32 cellular contexts compared by ENCODE assay signal in the genomic region with DNA sequence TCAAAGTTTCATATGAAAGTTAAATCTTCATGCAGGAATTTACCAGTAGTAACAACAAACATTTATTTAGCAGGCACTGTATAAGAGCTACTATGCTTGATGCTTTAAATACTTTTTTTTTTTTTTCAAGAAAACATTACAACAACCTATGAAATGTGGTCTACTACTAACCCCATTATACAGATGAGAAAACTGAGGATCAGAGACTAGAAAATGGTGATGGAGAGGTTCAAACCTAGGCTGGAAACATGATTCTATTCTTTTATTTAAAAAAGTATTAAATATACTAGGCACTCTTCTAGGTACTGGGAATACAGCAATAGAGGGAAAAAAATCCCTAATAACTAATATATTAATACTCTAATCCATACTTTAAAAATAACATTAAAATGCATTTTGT. TPM values are rescaled to one million over a fixed set of nuclear protein-coding genes. Genes with fewer than 3 reads are reported as not detected.
DNase-seq lines count a peak whose midpoint lies in the region; ATAC-seq, FAIRE-seq and TF ChIP-seq lines count a peak whose summit lies in the region.
"Had no signal": no experiment of that assay in that cellular context is flagged by ENCODE, and none has a peak within 500 bp of the region (broad histone marks: within the 10 kb centered on the region; RNA-seq: fewer than 3 reads in every experiment).

No MANE protein-coding gene starts in this region.

- no peak overlapping the region for H3K4me3 ChIP-seq in HepG2 (replicated peaks in 1 of 3; ENCODE audit: insufficient read depth in 1 of 3, low read depth in 2 of 3, low read length in 3 of 3)
- no peak overlapping the region for H3K4me3 ChIP-seq in right lobe of liver
- H3K4me3 ChIP-seq in K562, result no peak overlapping the region
- H3K4me3 ChIP-seq: A549; BLaER1; BLaER1 treated with 17β-estradiol and CSF1 and Interleukin-3, amounts not matched to agents 10 nM and 100 nM had no signal

- DNase-seq in HepG2 (ENCODE audit: low spot score) (no peak), right lobe of liver (no peak), GM18507 (ENCODE audit: extremely low spot score, insufficient read length, low read depth) (no peak), K562 (ENCODE audit: extremely low read depth in 1 of 4, low spot score in 3 of 4) (no peak), iPS-NIHi11 (ENCODE audit: low spot score) (no peak), NCI-H748 treated with DMSO at 0.1 percent for 48 hours (lab: John Stamatoyannopoulos, UW) (no peak)
- DNase-seq: 8988T; ACHN; AML-193; BE2C; C1 segment of cervical spinal cord; Caco-2; Calu3; CD4-positive, alpha-beta memory T cell; CD4-positive, alpha-beta T cell; CD4-positive, CD25-positive, alpha-beta regulatory T cell; CD8-positive, alpha-beta memory T cell; CD8-positive, alpha-beta T cell; COR-L47; DMS 273 treated with DMSO at 0.1 percent for 48 hours; DMS153; DMS53; DMS79; DMS79 treated with DMSO at 0.1 percent for 48 hours; DND-41; EL had no signal

- no peak for ATAC-seq in HepG2
- no peak for ATAC-seq in right lobe of liver
- no peak for ATAC-seq in K562
- ATAC-seq: A549; CD8-positive, alpha-beta T cell had no signal

- 0 out of 5 replicates have a peak, but pooled peaks cover 0 to 13% of the 10 kb centered on the region in 2 experiments for H3K36me3 ChIP-seq in HepG2 (replicated peaks in 1 of 2; ENCODE audit: control insufficient read depth in 1 of 2, insufficient read depth in 2 of 2, low read length in 2 of 2)
- no peaks in the 10 kb centered on the region for H3K36me3 ChIP-seq in right lobe of liver
- no peaks in the 10 kb centered on the region for H3K36me3 ChIP-seq in K562 (ENCODE audit: control insufficient read depth, insufficient read depth, low read length)
- H3K36me3 ChIP-seq: BE2C had no signal

- POLR2A ChIA-PET in HepG2 (lab: Yijun Ruan, JAX) (no interaction called here), K562 (lab: Yijun Ruan, JAX) (no interaction called here)

- H4K20me1 ChIP-seq in HepG2 (ENCODE audit: insufficient read depth, low read length) (no peaks in the 10 kb centered on the region), K562 (replicated peaks; ENCODE audit: control insufficient read depth, insufficient read depth, low read length) (no peaks in the 10 kb centered on the region)
- H4K20me1 ChIP-seq: BLaER1 had no signal

- H3K79me2 ChIP-seq in HepG2 (ENCODE audit: insufficient read depth, low read length) (no peaks in the 10 kb centered on the region), K562 (ENCODE audit: control insufficient read depth, insufficient read depth, low read length) (no peaks in the 10 kb centered on the region)

- TF ChIP-seq CTCF in HepG2 (CRISPR knock-in tag; IDR thresholded peaks at IDR 0.05), result no peak
- no peak for TF ChIP-seq CTCF in right lobe of liver (IDR thresholded peaks at IDR 0.05)
- no peak for TF ChIP-seq CTCF in K562 (IDR thresholded peaks at IDR 0.05 in 2 of 3, conservative IDR thresholded peaks at IDR 0.05 in 1 of 3; ENCODE audit: insufficient read depth in 2 of 3, low read depth in 1 of 3, low read length in 3 of 3)

- H3K4me1 ChIP-seq in HepG2 (ENCODE audit: insufficient read depth, low read length) (no peaks in the 10 kb centered on the region), right lobe of liver (no peaks in the 10 kb centered on the region), K562 (replicated peaks in 1 of 2; ENCODE audit: control insufficient read depth in 2 of 2, insufficient read depth in 2 of 2, low read length in 2 of 2) (no peaks in the 10 kb centered on the region)
- H3K4me1 ChIP-seq: A549; BE2C; BLaER1; BLaER1 treated with 17β-estradiol and CSF1 and Interleukin-3, amounts not matched to agents 10 nM and 100 nM; Caco-2 had no signal

- intact Hi-C loops in HepG2 (cut with micrococcal nuclease; ENCODE audit: unreplicated experiment), result no loop called here
- intact Hi-C loops in right lobe of liver (cut with DNase I), result no loop called here
- intact Hi-C loops in K562 (cut with micrococcal nuclease), result no loop called here

- FAIRE-seq in HepG2 (lab: Jason Lieb, UNC) (no peak), GM18507 (lab: Jason Lieb, UNC) (peak; percentile 33), K562 (lab: Jason Lieb, UNC) (no peak)
- FAIRE-seq: A549, D721Med had no signal

- TF ChIP-seq EP300 in HepG2 (IDR thresholded peaks at IDR 0.05; ENCODE audit: low read depth in 2 of 2, low read length in 2 of 2) (no peak), HepG2 (CRISPR knock-in tag; IDR thresholded peaks at IDR 0.05; ENCODE audit: borderline replicate concordance) (no peak), K562 (IDR thresholded peaks at IDR 0.05; ENCODE audit: low read length) (no peak)

- no peak for TF ChIP-seq RAD21 in HepG2 (CRISPR knock-in tag; IDR thresholded peaks at IDR 0.05)
- no peak for TF ChIP-seq RAD21 in K562 (CRISPR knock-in tag; conservative IDR thresholded peaks at IDR 0.05 in 1 of 2, IDR thresholded peaks at IDR 0.05 in 1 of 2)

- H3K4me2 ChIP-seq in HepG2 (ENCODE audit: low read depth, low read length) (no peak overlapping the region), K562 (ENCODE audit: insufficient read depth, low read length) (no peak overlapping the region)
- H3K4me2 ChIP-seq: A549; BLaER1; BLaER1 treated with 17β-estradiol and CSF1 and Interleukin-3, amounts not matched to agents 10 nM and 100 nM had no signal

- H2AFZ ChIP-seq in HepG2 (ENCODE audit: low read length) (no peak overlapping the region), K562 (ENCODE audit: low read depth, low read length) (no peak overlapping the region)

- CTCF ChIA-PET in HepG2 (lab: Yijun Ruan, JAX; ENCODE audit: low intra/inter-chr PET ratio, low total read pairs), result no interaction called here
- CTCF ChIA-PET in K562 (lab: Yijun Ruan, JAX; ENCODE audit: low intra/inter-chr PET ratio), result interaction anchor here (0.6 kb wide), 1 partner anchor 1060 kb away, joined by 3 read pairs; no protein-coding TSS in a partner anchor

- BruUV-seq in HepG2 (replicated peaks; lab: Mats Ljungman, UMichigan) (no TSS peak), K562 (replicated peaks; lab: Mats Ljungman, UMichigan) (no TSS peak)

- H3K27me3 ChIP-seq in HepG2 (ENCODE audit: control insufficient read depth in 1 of 2, insufficient read depth in 2 of 2, low read length in 2 of 2), result no peaks in the 10 kb centered on the region
- no peaks in the 10 kb centered on the region for H3K27me3 ChIP-seq in right lobe of liver
- no peaks in the 10 kb centered on the region for H3K27me3 ChIP-seq in K562 (ENCODE audit: control insufficient read depth in 2 of 2, insufficient read depth in 2 of 2, low read length in 2 of 2)
- H3K27me3 ChIP-seq: BE2C; BLaER1; BLaER1 treated with 17β-estradiol and CSF1 and Interleukin-3, amounts not matched to agents 10 nM and 100 nM had no signal

- TF ChIP-seq POLR2A in HepG2 (IDR thresholded peaks at IDR 0.05; ENCODE audit: insufficient read depth in 1 of 2, low read depth in 2 of 2, low read length in 2 of 2), result no peak
- TF ChIP-seq POLR2A in right lobe of liver (IDR thresholded peaks at IDR 0.05), result no peak
- no peak for TF ChIP-seq POLR2A in K562 (conservative IDR thresholded peaks at IDR 0.05)

- no peak overlapping the region for H3K9ac ChIP-seq in HepG2 (ENCODE audit: insufficient read depth, low read depth, low read length)
- H3K9ac ChIP-seq in K562 (ENCODE audit: insufficient read depth in 1 of 2, low read depth in 2 of 2, low read length in 2 of 2), result no peak overlapping the region
- H3K9ac ChIP-seq: BLaER1; BLaER1 treated with 17β-estradiol and CSF1 and Interleukin-3, amounts not matched to agents 10 nM and 100 nM had no signal

- in situ Hi-C loops in HepG2 (cut with HindIII; ENCODE audit: extremely low pct_ligation_motif_present, low pct_unique_long_range_greater_than_20kb) (no loop called here), K562 (cut with MboI) (no loop called here)

- H3K27ac ChIP-seq in HepG2 (ENCODE audit: extremely low read length, insufficient read depth, low read length) (no peak overlapping the region), right lobe of liver (no peak overlapping the region), K562 (ENCODE audit: extremely low read depth, low read depth, low read length) (no peak overlapping the region)
- H3K27ac ChIP-seq: 22Rv1; A549; BLaER1; BLaER1 treated with 17β-estradiol and CSF1 and Interleukin-3, amounts not matched to agents 10 nM and 100 nM; C4-2B had no signal

- no peaks in the 10 kb centered on the region for H3K9me1 ChIP-seq in K562 (ENCODE audit: control insufficient read depth, insufficient read depth, low read length)

- H3K9me3 ChIP-seq in HepG2 (ENCODE audit: low read length), result peaks cover 19% of the 10 kb centered on the region
- H3K9me3 ChIP-seq in right lobe of liver, result no peaks in the 10 kb centered on the region
- peaks cover 2% of the 10 kb centered on the region; the same call in 1 of the 2 replicates for H3K9me3 ChIP-seq in K562 (replicated peaks; ENCODE audit: control insufficient read depth, insufficient read depth, low read depth, low read length)
- H3K9me3 ChIP-seq: BE2C had no signal

RNA-seq across cellular contexts. Expression of gene TMEM168, which starts 40.6 kb away (rescaled TPM):
- 5.7 and 8.7 TPM in 2 replicates for total RNA-seq in HepG2 (2016; rRNA removed; fragmentation: Illumina TruSeq; extraction: Trizol)
- 0.51 and 0.53 TPM in 2 replicates for total RNA-seq in HepG2 (2016; cell fraction: cytosol; rRNA removed; fragmentation: Illumina TruSeq; extraction: Trizol; ENCODE audit: low read depth)
- total RNA-seq in HepG2 (2016; cell fraction: insoluble cytoplasmic fraction; rRNA removed; fragmentation: Illumina TruSeq; extraction: Trizol), result 7.0 and 8.7 TPM in 2 replicates
- total RNA-seq in HepG2 (2016; cell fraction: membrane; rRNA removed; fragmentation: Illumina TruSeq; extraction: Trizol), result 2.5 and 3.6 TPM in 2 replicates
- total RNA-seq in HepG2 (2016; cell fraction: nucleus; rRNA removed; fragmentation: Illumina TruSeq; extraction: Trizol), result 13.7 and 16.6 TPM in 2 replicates
- 13.8 and 15.7 TPM in 2 replicates for polyA plus RNA-seq in HepG2 (2011; rRNA removed)
- polyA plus RNA-seq in HepG2 (2011; cell fraction: cytosol; rRNA removed), result 6.7 and 10.2 TPM in 2 replicates
- 12.1 and 12.2 TPM in 2 replicates for polyA plus RNA-seq in HepG2 (2011; cell fraction: nucleus; rRNA removed)
- 7.9 and 8.6 TPM in 2 replicates for polyA plus RNA-seq in HepG2 (2012)
- 0.45 and 0.51 TPM in 2 replicates for polyA plus RNA-seq in HepG2 (2016; cell fraction: cytosol; fragmentation: Illumina TruSeq; extraction: Trizol; ENCODE audit: low read depth)
- 4.0 and 5.9 TPM in 2 replicates for polyA plus RNA-seq in HepG2 (2016; cell fraction: insoluble cytoplasmic fraction; fragmentation: Illumina TruSeq; extraction: Trizol; ENCODE audit: low read depth)
- polyA plus RNA-seq in HepG2 (2016; cell fraction: membrane; fragmentation: Illumina TruSeq; extraction: Trizol; ENCODE audit: low read depth), result 1.7 and 2.0 TPM in 2 replicates
- 19.4 TPM in 2 replicates for polyA plus RNA-seq in HepG2 (2016; cell fraction: nucleus; fragmentation: Illumina TruSeq; extraction: Trizol; ENCODE audit: insufficient read depth, low read depth)
- 11.0 and 18.1 TPM in 2 replicates for polyA minus RNA-seq in HepG2 (2011; rRNA and poly(A)+ RNA removed; ENCODE audit: low replicate concordance)
- polyA minus RNA-seq in HepG2 (2011; cell fraction: cytosol; rRNA and poly(A)+ RNA removed), result 12.2 and 13.3 TPM in 2 replicates
- polyA minus RNA-seq in HepG2 (2011; cell fraction: nucleus; rRNA and poly(A)+ RNA removed), result 18.5 and 19.9 TPM in 2 replicates
- 1 to 10 TPM; 5.8 to 9.1 (median 7.3) TPM for total RNA-seq in right lobe of liver
- total RNA-seq in K562 (2011; cell fraction: chromatin; rRNA removed; ENCODE audit: low replicate concordance), result 34.8 and 104 TPM in 2 replicates
- 31.2 and 37.4 TPM in 2 replicates for total RNA-seq in K562 (2011; cell fraction: nucleolus; rRNA removed)
- 66.2 and 100 TPM in 2 replicates for total RNA-seq in K562 (2011; cell fraction: nucleoplasm; rRNA removed)
- 17.6 and 21.4 TPM in 2 replicates for total RNA-seq in K562 (2014; rRNA removed)
- 28.0 and 31.5 TPM in 2 replicates for total RNA-seq in K562 (2014; rRNA removed; fragmentation: Illumina TruSeq; extraction: Trizol)
- 21.3 and 23.4 TPM in 2 replicates for total RNA-seq in K562 (2015; rRNA removed; fragmentation: Illumina TruSeq; extraction: Trizol)
- total RNA-seq in K562 (2021), result 23.2 and 27.3 TPM in 2 replicates
- polyA plus RNA-seq in K562 (2011; rRNA removed), result 33.5 and 50.7 TPM in 2 replicates
- 16.2 and 21.6 TPM in 2 replicates for polyA plus RNA-seq in K562 (2011; cell fraction: cytosol; rRNA removed)
- polyA plus RNA-seq in K562 (2011; cell fraction: nucleus; rRNA removed), result 43.6 and 53.0 TPM in 2 replicates
- 17.1 and 19.9 TPM in 2 replicates for polyA plus RNA-seq in K562 (2012)
- polyA plus RNA-seq in K562 (2014; fragmentation: Illumina TruSeq; extraction: Trizol), result 19.7 and 20.8 TPM in 2 replicates
- polyA plus RNA-seq in K562 (2014; fragmentation: Nextera tagmentation; extraction: Ambion mirVana), result 10 to 100 TPM; 28.0 to 30.0 TPM
- polyA plus RNA-seq in K562 (2014; rRNA removed), result 21.0 and 25.4 TPM in 2 replicates
- polyA minus RNA-seq in K562 (2011; rRNA and poly(A)+ RNA removed), result 39.1 and 55.1 TPM in 2 replicates
- polyA minus RNA-seq in K562 (2011; cell fraction: cytosol; rRNA and poly(A)+ RNA removed), result 16.4 and 23.4 TPM in 2 replicates
- 22.3 and 30.7 TPM in 2 replicates for polyA minus RNA-seq in K562 (2011; cell fraction: nucleus; rRNA and poly(A)+ RNA removed)

Comparison
In these comparisons a context has a peak if more than half of its experiments do, and no peak if none do; other contexts are left out.
1. Of the 241 proteins assayed by ChIP-seq in both HepG2 and K562: peak only in HepG2: none; only in K562: ADNP; in both: none; in neither: 240.